21 cellular contexts compared by ENCODE assay signal in the genomic region with DNA sequence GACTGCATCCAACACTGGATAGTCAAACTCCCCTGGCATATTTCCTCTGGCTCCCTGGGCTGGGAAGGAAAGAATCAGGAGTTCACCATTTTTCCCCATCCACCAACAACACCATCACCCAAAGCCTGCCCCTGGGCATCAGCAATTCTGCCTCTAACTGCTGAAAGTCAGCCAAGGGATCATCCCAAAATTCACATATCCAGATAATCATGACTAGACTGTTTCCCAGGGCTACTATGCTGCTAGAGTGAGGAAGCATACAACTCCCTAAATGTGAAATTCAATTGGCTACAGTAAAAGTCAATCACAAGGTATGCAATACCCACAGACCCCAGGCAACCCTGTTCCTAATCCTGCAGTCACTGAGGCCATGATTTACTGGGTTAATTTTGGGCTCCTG.
A peak's percentile ranks its signal among the peaks of the same experiment; 100 is the strongest.
DNase-seq lines count a peak whose midpoint lies in the region; ATAC-seq, FAIRE-seq and TF ChIP-seq lines count a peak whose summit lies in the region.
"Had no signal": no experiment of that assay in that cellular context is flagged by ENCODE, and none has a peak within 500 bp of the region (broad histone marks: within the 10 kb centered on the region; RNA-seq: fewer than 3 reads in every experiment).

No MANE protein-coding gene starts in this region.

- H4K5ac ChIP-seq in H1 (ENCODE audit: insufficient read length, low read depth, low read length) (no peak overlapping the region), mesendoderm (ENCODE audit: low read length) (no peak overlapping the region)

- H3K4ac ChIP-seq in H1 (replicated peaks; ENCODE audit: insufficient read length, low read depth, low read length) (no peak overlapping the region), mesendoderm (ENCODE audit: low read depth, low read length) (no peak overlapping the region)

- TF ChIP-seq EP300 in H1 (IDR thresholded peaks at IDR 0.05; ENCODE audit: borderline replicate concordance in 1 of 2, low read depth in 2 of 2, low read length in 2 of 2) (no peak), suprapubic skin (IDR thresholded peaks at IDR 0.05) (no peak)

- ATAC-seq in GM19463 (IDR thresholded peaks at IDR 0.05; ENCODE audit: unreplicated experiment) (no peak), left lung (no peak)
- ATAC-seq: CD8-positive, alpha-beta T cell; HepG2 had no signal

- H3K4me1 ChIP-seq in GM23248 (ENCODE audit: insufficient read depth) (no peaks in the 10 kb centered on the region), H1 (replicated peaks in 1 of 4; ENCODE audit: control insufficient read depth in 3 of 4, insufficient read depth in 4 of 4, low read length in 3 of 4) (peaks cover 0 to 7% (median 1%) of the 10 kb centered on the region in 4 experiments; a peak in 3 of 7 replicates), mesendoderm (ENCODE audit: control insufficient read depth, low read depth, low read length) (no peaks in the 10 kb centered on the region), suprapubic skin (no peaks in the 10 kb centered on the region), left lung (no peaks in the 10 kb centered on the region)
- H3K4me1 ChIP-seq: HAP-1, tibial nerve had no signal

- H2BK12ac ChIP-seq in H1 (ENCODE audit: low read depth, low read length) = no peak overlapping the region

- H3K4me3 ChIP-seq in GM23248 = no peak overlapping the region
- H3K4me3 ChIP-seq in H1 (ENCODE audit: extremely low read depth in 1 of 4, insufficient read depth in 2 of 4, low read depth in 3 of 4, low read length in 4 of 4) = no peak overlapping the region
- no peak overlapping the region for H3K4me3 ChIP-seq in mesendoderm (ENCODE audit: low read length)
- H3K4me3 ChIP-seq in suprapubic skin = no peak overlapping the region
- H3K4me3 ChIP-seq in left lung = no peak overlapping the region
- H3K4me3 ChIP-seq: HAP-1, tibial nerve had no signal

- no peak overlapping the region for H3K4me2 ChIP-seq in GM23248 (ENCODE audit: unreplicated experiment)
- no peak overlapping the region for H3K4me2 ChIP-seq in H1 (ENCODE audit: insufficient read depth in 1 of 2, low read depth in 2 of 2, low read length in 2 of 2)
- H3K4me2 ChIP-seq in mesendoderm (ENCODE audit: low read length) = no peak overlapping the region

- POLR2A ChIA-PET in H1 (lab: Charles Lee; ENCODE audit: partially characterized antibody) = no interaction called here

- no peaks in the 10 kb centered on the region for H4K20me1 ChIP-seq in GM23248 (ENCODE audit: insufficient read depth)
- H4K20me1 ChIP-seq in H1 (replicated peaks in 1 of 2; ENCODE audit: control insufficient read depth in 1 of 2, insufficient read depth in 2 of 2, low read length in 2 of 2) = no peaks in the 10 kb centered on the region

- no peaks in the 10 kb centered on the region for H3K79me1 ChIP-seq in H1 (ENCODE audit: low read depth, low read length)
- no peaks in the 10 kb centered on the region for H3K79me1 ChIP-seq in mesendoderm (ENCODE audit: low read length)

- H4K8ac ChIP-seq in H1 (ENCODE audit: extremely low read depth, insufficient read depth, low read length) (no peak overlapping the region), mesendoderm (ENCODE audit: low read depth, low read length) (no peak overlapping the region)

- in situ Hi-C loops in GM23248 (cut with MboI) = no loop called here

- H2BK120ac ChIP-seq in H1 (replicated peaks; ENCODE audit: low read depth, low read length) = no peak overlapping the region
- H2BK120ac ChIP-seq in mesendoderm (ENCODE audit: low read depth, low read length) = no peak overlapping the region

- H3K14ac ChIP-seq in H1 (ENCODE audit: insufficient read length) = no peak overlapping the region

- no peak overlapping the region for H3K9ac ChIP-seq in GM23248
- no peak overlapping the region for H3K9ac ChIP-seq in H1 (replicated peaks in 1 of 4; ENCODE audit: extremely low read depth in 1 of 4, low read depth in 3 of 4, low read length in 3 of 4)
- H3K9ac ChIP-seq in mesendoderm (ENCODE audit: low read length) = no peak overlapping the region

- no peaks in the 10 kb centered on the region for H3K9me3 ChIP-seq in GM23248 (ENCODE audit: low read depth)
- peaks cover 9 to 10% of the 10 kb centered on the region in 2 experiments; a peak in 2 of 4 replicates for H3K9me3 ChIP-seq in H1 (ENCODE audit: insufficient read depth in 2 of 2, low read depth in 1 of 2, low read length in 1 of 2)
- peaks cover 11% of the 10 kb centered on the region for H3K9me3 ChIP-seq in suprapubic skin
- H3K9me3 ChIP-seq in left lung = peaks cover 0 to 15% of the 10 kb centered on the region in 2 donors

- no peak overlapping the region for H3K18ac ChIP-seq in H1 (ENCODE audit: extremely low read depth, low read length)
- no peak overlapping the region for H3K18ac ChIP-seq in mesendoderm (ENCODE audit: low read length)

- H3K79me2 ChIP-seq in GM23248 (ENCODE audit: insufficient read depth) (no peaks in the 10 kb centered on the region), H1 (ENCODE audit: control insufficient read depth in 1 of 2, insufficient read depth in 2 of 2, low read length in 2 of 2) (no peaks in the 10 kb centered on the region), mesendoderm (ENCODE audit: control insufficient read depth, insufficient read depth, low read length) (no peaks in the 10 kb centered on the region)

- no peak overlapping the region for H2BK5ac ChIP-seq in H1 (ENCODE audit: low read depth, low read length)
- H2BK5ac ChIP-seq in mesendoderm (ENCODE audit: low read length) = no peak overlapping the region

- no peaks in the 10 kb centered on the region for H3F3A ChIP-seq in GM23248 (ENCODE audit: insufficient read depth)

- H3K36me3 ChIP-seq in GM23248 (ENCODE audit: low read depth) = no peaks in the 10 kb centered on the region
- no peaks in the 10 kb centered on the region for H3K36me3 ChIP-seq in H1 (ENCODE audit: control insufficient read depth in 2 of 4, insufficient read depth in 4 of 4, low read length in 3 of 4)
- H3K36me3 ChIP-seq in mesendoderm (ENCODE audit: control insufficient read depth, insufficient read depth, low read length) = no peaks in the 10 kb centered on the region
- no peaks in the 10 kb centered on the region for H3K36me3 ChIP-seq in suprapubic skin
- no peaks in the 10 kb centered on the region for H3K36me3 ChIP-seq in left lung
- H3K36me3 ChIP-seq: HAP-1, tibial nerve had no signal

- H2AFZ ChIP-seq in GM23248 (no peak overlapping the region), H1 (ENCODE audit: low read length) (no peak overlapping the region)

- H3K23ac ChIP-seq in H1 (ENCODE audit: insufficient read length) (no peak overlapping the region), mesendoderm (ENCODE audit: low read length) (no peak overlapping the region)

- H2AK5ac ChIP-seq in H1 (ENCODE audit: low read depth, low read length) = no peak overlapping the region
- no peak overlapping the region for H2AK5ac ChIP-seq in mesendoderm (ENCODE audit: low read length)

- H3K27ac ChIP-seq in GM23248 (no peak overlapping the region), H1 (ENCODE audit: low read depth, low read length) (no peak overlapping the region), mesendoderm (ENCODE audit: low read depth, low read length) (no peak overlapping the region), suprapubic skin (no peak overlapping the region), left lung (no peak overlapping the region)

- no peak overlapping the region for H2BK15ac ChIP-seq in H1 (ENCODE audit: low read length)
- no peak overlapping the region for H2BK15ac ChIP-seq in mesendoderm (replicated peaks; ENCODE audit: low read depth)

- peak; percentile 9 for DNase-seq in GM23248
- peak; percentile 96 for DNase-seq in RPMI7951 (ENCODE audit: low read depth)
- no peak for DNase-seq in H1 (ENCODE audit: low read depth in 1 of 2, low spot score in 2 of 2)
- DNase-seq in mesendoderm = peak; percentile 82
- DNase-seq in NCI-H446 treated with DMSO at 0.1 percent for 48 hours (lab: John Stamatoyannopoulos, UW) = no peak
- no peak for DNase-seq in suprapubic skin (ENCODE audit: low spot score in 2 of 2)
- DNase-seq in left lung = no peak
- DNase-seq: activated CD4-positive, alpha-beta T cell treated with anti-CD3 and anti-CD28 coated beads for 4 hours; CD8-positive, alpha-beta T cell; DMS53; immature natural killer cell; NCI-H1417 treated with DMSO at 0.1 percent for 48 hours; NCI-H69; stimulated activated CD4-positive, alpha-beta T cell treated with anti-CD3 and anti-CD28 coated beads, Interleukin-2, amount 100 ng/mL, for 24 hours; stimulated activated naive CD4-positive, alpha-beta T cell treated with Interleukin-2 at 50 U/mL for 16 hours; SW 1271 had no signal

- FAIRE-seq in H1 (lab: Jason Lieb, UNC) = no peak
- FAIRE-seq: bronchial epithelial cell, HepG2 had no signal

- TF ChIP-seq RAD21 in H1 (IDR thresholded peaks at IDR 0.05 in 1 of 2, conservative IDR thresholded peaks at IDR 0.05 in 1 of 2; ENCODE audit: low read depth in 2 of 2, low read length in 2 of 2) = no peak

- H2BK20ac ChIP-seq in H1 (ENCODE audit: low read length) = no peak overlapping the region

- TF ChIP-seq CTCF in H1 (IDR thresholded peaks at IDR 0.05; ENCODE audit: control extremely low read depth in 1 of 3, insufficient read depth in 1 of 3, low read depth in 1 of 3, low read length in 3 of 3) = no peak
- no peak for TF ChIP-seq CTCF in suprapubic skin (IDR thresholded peaks at IDR 0.05)
- TF ChIP-seq CTCF in left lung (IDR thresholded peaks at IDR 0.05) = no peak

- CTCF ChIA-PET in H1 (lab: Charles Lee; ENCODE audit: partially characterized antibody) = interaction anchor here (0.9 to 1.5 kb wide), 2 partner anchors 10 to 23 kb away, joined by 3 to 8 read pairs; no protein-coding TSS in a partner anchor

- H3K56ac ChIP-seq in H1 (replicated peaks; ENCODE audit: insufficient read length, low read depth, low read length) (no peak overlapping the region), mesendoderm (ENCODE audit: low read length) (no peak overlapping the region)

- no peaks in the 10 kb centered on the region for H3K23me2 ChIP-seq in H1 (ENCODE audit: low read depth, low read length)

- H4K91ac ChIP-seq in H1 (replicated peaks; ENCODE audit: insufficient read length, low read length) = no peak overlapping the region

- H3K27me3 ChIP-seq in GM23248 (replicated peaks; ENCODE audit: insufficient read depth) (peaks cover 35% of the 10 kb centered on the region), H1 (replicated peaks in 1 of 4; ENCODE audit: control insufficient read depth in 3 of 4, extremely low read depth in 1 of 4, insufficient read depth in 3 of 4, low read length in 3 of 4) (no peaks in the 10 kb centered on the region), mesendoderm (ENCODE audit: insufficient read depth, low read length, poor library complexity) (no peaks in the 10 kb centered on the region), suprapubic skin (no peaks in the 10 kb centered on the region), left lung (peaks cover 0 to 5% of the 10 kb centered on the region in 2 donors)
- H3K27me3 ChIP-seq: tibial nerve had no signal

- intact Hi-C loops in left lung (cut with DNase I) = no loop called here

- TF ChIP-seq POLR2A in H1 (IDR thresholded peaks at IDR 0.05; ENCODE audit: control extremely low read depth in 1 of 2, low read depth in 2 of 2, low read length in 2 of 2) (no peak), suprapubic skin (IDR thresholded peaks at IDR 0.05) (no peak)

- no peaks in the 10 kb centered on the region for H3K9me2 ChIP-seq in GM23248 (ENCODE audit: insufficient read depth)

TF ChIP-seq in H1, 55 proteins besides CTCF, POLR2A, EP300 and RAD21 (continues in another document):
- TF ChIP-seq SIX5 (IDR thresholded peaks at IDR 0.05; ENCODE audit: low read depth, low read length) = no peak
- TF ChIP-seq BACH1 (IDR thresholded peaks at IDR 0.05; ENCODE audit: low read length) = peak; percentile 85
- no peak for TF ChIP-seq SP1 (IDR thresholded peaks at IDR 0.05; ENCODE audit: low read depth, low read length)

Comparison
In these comparisons a context has a peak if more than half of its experiments do, and no peak if none do; other contexts are left out.
1. DNase-seq: peak in GM23248 (single experiment), RPMI7951 (single experiment) and mesendoderm (single experiment); none in H1 (0 of 2), NCI-H446 treated with DMSO at 0.1 percent for 48 hours (single experiment), suprapubic skin (0 of 2) and left lung (0 of 2).